Comparison of ENCODE assay signal across 16 cellular contexts in the genomic region with DNA sequence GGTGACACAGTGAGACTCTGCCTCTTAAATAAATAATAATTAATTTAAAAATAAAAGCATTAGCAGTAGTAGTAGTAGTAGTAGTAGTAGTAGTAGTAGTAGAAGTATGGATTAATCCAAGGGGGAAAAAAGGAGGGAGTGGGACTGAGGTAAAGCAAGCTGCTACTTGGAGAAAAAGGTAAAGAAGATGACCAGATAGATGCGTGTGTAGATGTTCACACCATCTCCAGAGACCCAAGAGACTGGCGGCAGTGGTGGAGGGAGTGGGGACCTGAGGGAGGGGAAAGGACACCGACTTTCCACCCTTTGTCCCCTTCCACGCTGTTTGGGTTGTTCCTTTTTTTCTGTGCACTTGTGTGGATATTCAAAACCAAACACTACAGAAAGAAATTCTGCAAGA.
A peak's percentile ranks its signal among the peaks of the same experiment; 100 is the strongest.
DNase-seq lines count a peak whose midpoint lies in the region; ATAC-seq, FAIRE-seq and TF ChIP-seq lines count a peak whose summit lies in the region.
"Had no signal": no experiment of that assay in that cellular context is flagged by ENCODE, and none has a peak within 500 bp of the region (broad histone marks: within the 10 kb centered on the region; RNA-seq: fewer than 3 reads in every experiment).

No MANE protein-coding gene starts in this region.

- H3K4me1 ChIP-seq in HepG2 (ENCODE audit: insufficient read depth, low read length) = peaks cover 51% of the 10 kb centered on the region
- H3K4me1 ChIP-seq in right lobe of liver = no peaks in the 10 kb centered on the region
- H3K4me1 ChIP-seq in K562 (replicated peaks in 1 of 2; ENCODE audit: control insufficient read depth in 2 of 2, insufficient read depth in 2 of 2, low read length in 2 of 2) = peaks cover 7 to 31% of the 10 kb centered on the region in 2 experiments
- H3K4me1 ChIP-seq: HAP-1 had no signal

- no peak for TF ChIP-seq POLR2A in HepG2 (IDR thresholded peaks at IDR 0.05; ENCODE audit: insufficient read depth in 1 of 2, low read depth in 2 of 2, low read length in 2 of 2)
- TF ChIP-seq POLR2A in right lobe of liver (IDR thresholded peaks at IDR 0.05) = no peak
- TF ChIP-seq POLR2A in K562 (conservative IDR thresholded peaks at IDR 0.05) = no peak

- H3K27ac Mint-ChIP-seq in osteocyte (ENCODE audit: unreplicated experiment) = peak overlapping the region; percentile 52

- H3K27me3 Mint-ChIP-seq in osteocyte (ENCODE audit: unreplicated experiment) = no peaks in the 10 kb centered on the region

- no peaks in the 10 kb centered on the region for H3K9me3 Mint-ChIP-seq in osteocyte (ENCODE audit: unreplicated experiment)

- H3K9ac ChIP-seq in HepG2 (ENCODE audit: insufficient read depth, low read depth, low read length) = no peak overlapping the region
- no peak overlapping the region; a peak in 1 of 4 replicates for H3K9ac ChIP-seq in K562 (ENCODE audit: insufficient read depth in 1 of 2, low read depth in 2 of 2, low read length in 2 of 2)

- TF ChIP-seq EP300 in HepG2 (IDR thresholded peaks at IDR 0.05; ENCODE audit: low read depth in 2 of 2, low read length in 2 of 2) (no peak), HepG2 (CRISPR knock-in tag; IDR thresholded peaks at IDR 0.05; ENCODE audit: borderline replicate concordance) (no peak), K562 (IDR thresholded peaks at IDR 0.05; ENCODE audit: low read length) (no peak)

- H2AFZ ChIP-seq in HepG2 (ENCODE audit: low read length) (no peak overlapping the region), K562 (ENCODE audit: low read depth, low read length) (peak overlapping the region; percentile 35; the same call in 1 of the 2 replicates)

- no peak for ATAC-seq in HepG2
- no peak for ATAC-seq in right lobe of liver
- ATAC-seq in K562 = no peak
- ATAC-seq: A549, Right ventricle myocardium inferior had no signal

- BruUV-seq in HepG2 (replicated peaks; lab: Mats Ljungman, UMichigan) (no TSS peak), K562 (replicated peaks; lab: Mats Ljungman, UMichigan) (no TSS peak)

- H3K4me3 Mint-ChIP-seq in osteocyte (ENCODE audit: unreplicated experiment) = no peak overlapping the region

- H3K79me2 ChIP-seq in HepG2 (ENCODE audit: insufficient read depth, low read length) = no peaks in the 10 kb centered on the region
- no peaks in the 10 kb centered on the region for H3K79me2 ChIP-seq in K562 (ENCODE audit: control insufficient read depth, insufficient read depth, low read length)

- no peak for DNase-seq in HepG2 (ENCODE audit: low spot score)
- DNase-seq in right lobe of liver = no peak
- DNase-seq in K562 (ENCODE audit: extremely low read depth in 1 of 4, low spot score in 3 of 4) = no peak
- DNase-seq in osteocyte (ENCODE audit: extremely low spot score, unreplicated experiment) = no peak
- no peak for DNase-seq in UCSD-AML1 (lab: John Stamatoyannopoulos, UW; ENCODE audit: unreplicated experiment)
- no peak for DNase-seq in SHP77 (lab: John Stamatoyannopoulos, UW)
- DNase-seq in NCI-H526 (lab: John Stamatoyannopoulos, UW) = no peak
- DNase-seq: C1 segment of cervical spinal cord, COR-L47, DMS79, NCI-H1417, NCI-H1930, Peyer's patch had no signal

- intact Hi-C loops in HepG2 (cut with micrococcal nuclease; ENCODE audit: unreplicated experiment) = no loop called here
- intact Hi-C loops in right lobe of liver (cut with DNase I) = no loop called here
- intact Hi-C loops in K562 (cut with micrococcal nuclease) = no loop called here

- H4K20me1 ChIP-seq in HepG2 (ENCODE audit: insufficient read depth, low read length) = no peaks in the 10 kb centered on the region
- no peaks in the 10 kb centered on the region for H4K20me1 ChIP-seq in K562 (replicated peaks; ENCODE audit: control insufficient read depth, insufficient read depth, low read length)

- FAIRE-seq in HepG2 (lab: Jason Lieb, UNC) (no peak), K562 (lab: Jason Lieb, UNC) (no peak)
- FAIRE-seq: A549 had no signal

- CTCF ChIA-PET in HepG2 (lab: Yijun Ruan, JAX; ENCODE audit: low intra/inter-chr PET ratio, low total read pairs) (no interaction called here), K562 (lab: Yijun Ruan, JAX; ENCODE audit: low intra/inter-chr PET ratio) (no interaction called here)

- no peaks in the 10 kb centered on the region for H3K9me3 ChIP-seq in HepG2 (ENCODE audit: low read length)
- no peaks in the 10 kb centered on the region for H3K9me3 ChIP-seq in right lobe of liver
- H3K9me3 ChIP-seq in K562 (replicated peaks; ENCODE audit: control insufficient read depth, insufficient read depth, low read depth, low read length) = no peaks in the 10 kb centered on the region
- H3K9me3 ChIP-seq: A549, HAP-1, Peyer's patch had no signal

- no peak overlapping the region for H3K27ac ChIP-seq in HepG2 (ENCODE audit: extremely low read length, insufficient read depth, low read length)
- no peak overlapping the region for H3K27ac ChIP-seq in right lobe of liver
- no peak overlapping the region for H3K27ac ChIP-seq in K562 (ENCODE audit: extremely low read depth, low read depth, low read length)
- H3K27ac ChIP-seq: Peyer's patch had no signal

- H3K36me3 Mint-ChIP-seq in osteocyte (ENCODE audit: unreplicated experiment) = no peaks in the 10 kb centered on the region

- in situ Hi-C loops in HepG2 (cut with HindIII; ENCODE audit: extremely low pct_ligation_motif_present, low pct_unique_long_range_greater_than_20kb) = no loop called here
- in situ Hi-C loops in K562 (cut with MboI) = no loop called here

- POLR2A ChIA-PET in HepG2 (lab: Yijun Ruan, JAX) (no interaction called here), K562 (lab: Yijun Ruan, JAX) (interaction anchor here (0.6 to 0.9 kb wide), 2 partner anchors 69 to 697 kb away, joined by 3 read pairs; a partner anchor contains a TSS)

- H3K4me2 ChIP-seq in HepG2 (ENCODE audit: low read depth, low read length) = no peak overlapping the region
- no peak overlapping the region for H3K4me2 ChIP-seq in K562 (ENCODE audit: insufficient read depth, low read length)
- H3K4me2 ChIP-seq: A549 had no signal

- no peak overlapping the region for H3K4me3 ChIP-seq in HepG2 (replicated peaks in 1 of 3; ENCODE audit: insufficient read depth in 1 of 3, low read depth in 2 of 3, low read length in 3 of 3)
- H3K4me3 ChIP-seq in right lobe of liver = no peak overlapping the region
- H3K4me3 ChIP-seq in K562 = no peak overlapping the region
- H3K4me3 ChIP-seq: A549, HAP-1, Peyer's patch had no signal

- H3K9me1 ChIP-seq in K562 (ENCODE audit: control insufficient read depth, insufficient read depth, low read length) = no peaks in the 10 kb centered on the region

- H3K27me3 ChIP-seq in HepG2 (ENCODE audit: control insufficient read depth in 1 of 2, insufficient read depth in 2 of 2, low read length in 2 of 2) (peaks cover 2 to 28% of the 10 kb centered on the region in 2 experiments; a peak in 3 of 5 replicates), right lobe of liver (no peaks in the 10 kb centered on the region), K562 (ENCODE audit: control insufficient read depth in 2 of 2, insufficient read depth in 2 of 2, low read length in 2 of 2) (peaks cover 0 to 5% of the 10 kb centered on the region in 2 experiments; a peak in 1 of 5 replicates)
- H3K27me3 ChIP-seq: Peyer's patch had no signal

- no peak for TF ChIP-seq CTCF in HepG2 (CRISPR knock-in tag; IDR thresholded peaks at IDR 0.05)
- no peak for TF ChIP-seq CTCF in right lobe of liver (IDR thresholded peaks at IDR 0.05)
- no peak for TF ChIP-seq CTCF in K562 (IDR thresholded peaks at IDR 0.05 in 2 of 3, conservative IDR thresholded peaks at IDR 0.05 in 1 of 3; ENCODE audit: insufficient read depth in 2 of 3, low read depth in 1 of 3, low read length in 3 of 3)
- no peak for TF ChIP-seq CTCF in osteocyte (IDR thresholded peaks at IDR 0.05)

- TF ChIP-seq RAD21 in HepG2 (CRISPR knock-in tag; IDR thresholded peaks at IDR 0.05) = no peak
- no peak for TF ChIP-seq RAD21 in K562 (CRISPR knock-in tag; conservative IDR thresholded peaks at IDR 0.05 in 1 of 2, IDR thresholded peaks at IDR 0.05 in 1 of 2)

- H3K36me3 ChIP-seq in HepG2 (replicated peaks in 1 of 2; ENCODE audit: control insufficient read depth in 1 of 2, insufficient read depth in 2 of 2, low read length in 2 of 2) (no peaks in the 10 kb centered on the region), right lobe of liver (no peaks in the 10 kb centered on the region), K562 (ENCODE audit: control insufficient read depth, insufficient read depth, low read length) (no peaks in the 10 kb centered on the region)
- H3K36me3 ChIP-seq: HAP-1, Peyer's patch had no signal

- peaks cover 65% of the 10 kb centered on the region for H3K4me1 Mint-ChIP-seq in osteocyte (ENCODE audit: unreplicated experiment)

- WGBS in HepG2 (ENCODE audit: low lambda C conversion rate) = 27% methylated on average over 4 of the region's 4 CpGs
- 22% methylated on average over 4 of the region's 4 CpGs for WGBS in right lobe of liver (ENCODE audit: insufficient coverage, low coverage, low lambda C conversion rate, missing lambda C conversion rate)
- WGBS in K562 (ENCODE audit: insufficient coverage, low coverage, missing lambda C conversion rate) = 19% methylated on average over 4 of the region's 4 CpGs

TF ChIP-seq in HepG2, 621 proteins besides CTCF, POLR2A, EP300 and RAD21 (continues in another document):
- TF ChIP-seq MTA1 (CRISPR knock-in tag; IDR thresholded peaks at IDR 0.05; ENCODE audit: borderline replicate concordance) = no peak
- TF ChIP-seq, protein P1, sequence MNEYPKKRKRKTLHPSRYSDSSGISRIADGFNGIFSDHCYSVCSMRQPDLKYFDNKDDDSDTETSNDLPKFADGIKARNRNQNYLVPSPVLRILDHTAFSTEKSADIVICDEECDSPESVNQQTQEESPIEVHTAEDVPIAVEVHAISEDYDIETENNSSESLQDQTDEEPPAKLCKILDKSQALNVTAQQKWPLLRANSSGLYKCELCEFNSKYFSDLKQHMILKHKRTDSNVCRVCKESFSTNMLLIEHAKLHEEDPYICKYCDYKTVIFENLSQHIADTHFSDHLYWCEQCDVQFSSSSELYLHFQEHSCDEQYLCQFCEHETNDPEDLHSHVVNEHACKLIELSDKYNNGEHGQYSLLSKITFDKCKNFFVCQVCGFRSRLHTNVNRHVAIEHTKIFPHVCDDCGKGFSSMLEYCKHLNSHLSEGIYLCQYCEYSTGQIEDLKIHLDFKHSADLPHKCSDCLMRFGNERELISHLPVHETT (CRISPR knock-in tag; conservative IDR thresholded peaks at IDR 0.05) = no peak

TF ChIP-seq in K562, 482 proteins besides CTCF, POLR2A, EP300 and RAD21 (continues in another document):
- peak; percentile 71 for TF ChIP-seq TOE1 (IDR thresholded peaks at IDR 0.05; ENCODE audit: borderline replicate concordance)
- TF ChIP-seq TOE1 (CRISPR knock-in tag; IDR thresholded peaks at IDR 0.05; ENCODE audit: borderline replicate concordance, low read depth) = no peak
- TF ChIP-seq NONO (IDR thresholded peaks at IDR 0.05; ENCODE audit: low read depth in 2 of 2, low read length in 1 of 2) = peak in 1 of 2 experiments; percentile 97; a peak in 2 of 4 replicates
- TF ChIP-seq ELF1 (tag; IDR thresholded peaks at IDR 0.05) = no peak
- no peak for TF ChIP-seq MTA3 (IDR thresholded peaks at IDR 0.05; ENCODE audit: borderline replicate concordance)
- TF ChIP-seq ATF7 (IDR thresholded peaks at IDR 0.05) = peak; percentile 94
- TF ChIP-seq E2F3 (CRISPR knock-in tag; IDR thresholded peaks at IDR 0.05) = no peak
